ENCODE assay signal across 8 cellular contexts in the genomic region with DNA sequence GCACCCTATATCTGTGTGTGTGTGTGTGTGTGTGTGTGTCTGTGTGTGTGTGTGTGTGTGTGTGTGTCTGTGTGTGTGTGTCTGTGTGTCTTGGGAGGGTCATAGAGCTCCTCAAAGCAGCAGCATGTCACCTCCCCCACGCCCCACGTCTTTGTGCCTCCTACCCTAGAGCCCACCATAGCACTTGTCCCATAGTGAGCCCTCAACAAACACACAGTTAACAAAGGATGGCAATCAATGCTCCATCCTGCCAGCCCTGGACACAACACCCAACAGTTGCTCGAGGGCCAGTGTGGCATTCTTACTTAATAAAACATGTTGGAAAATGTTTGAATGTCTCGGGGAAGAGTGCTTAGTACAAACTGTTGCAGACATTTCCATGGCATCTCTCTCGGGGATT. TPM values are rescaled to one million over a fixed set of nuclear protein-coding genes. Genes with fewer than 3 reads are reported as not detected.
"Had no signal": no experiment of that assay in that cellular context is flagged by ENCODE, and none has a peak within 500 bp of the region (broad histone marks: within the 10 kb centered on the region; RNA-seq: fewer than 3 reads in every experiment).

No MANE protein-coding gene starts in this region.

- DNase-seq: IMR-90, KBM-7 had no signal

- ATAC-seq: HepG2, K562 had no signal

- H3K27ac Mint-ChIP-seq: IgD-negative memory B cell had no signal

- H3K4me3 ChIP-seq: K562 had no signal

- H3K27ac ChIP-seq: HL-60 had no signal

- H3K4me3 Mint-ChIP-seq: IgD-negative memory B cell had no signal

- H3K36me3 Mint-ChIP-seq: IgD-negative memory B cell had no signal

- H3K4me1 Mint-ChIP-seq: IgD-negative memory B cell had no signal

RNA-seq across cellular contexts. Expression of gene C10orf53, which starts 30.5 kb away (rescaled TPM):
- total RNA-seq: HepG2, HT-29, HT1080, IMR-90, K562 had no signal
